31 cellular contexts compared by ENCODE assay signal in genomic region chr14:101289230-101289690, GRCh38.
"Had no signal": no experiment of that assay in that cellular context is flagged by ENCODE, and none has a peak within 500 bp of the region (broad histone marks: within the 10 kb centered on the region; RNA-seq: fewer than 3 reads in every experiment).

No MANE protein-coding gene starts in this region.

- H3K4me1 Mint-ChIP-seq: activated naive CD8-positive, alpha-beta T cell treated with anti-CD3 and anti-CD28 coated beads for 36 hours; immature natural killer cell; stimulated activated memory B cell treated with anti-CD40 and anti-IgM and Interleukin-4, amounts not matched to agents 10 μg/mL and 1 μg/mL and 100 μg/mL, for 72 hours had no signal

- H3K36me3 Mint-ChIP-seq: activated CD4-positive, alpha-beta memory T cell treated with anti-CD3 and anti-CD28 coated beads for 36 hours; activated naive CD8-positive, alpha-beta T cell treated with anti-CD3 and anti-CD28 coated beads for 36 hours; immature natural killer cell; natural killer cell treated with Interleukin-12 subunit alpha and Interleukin-12 subunit beta and Interleukin-15 and Interleukin-18, amount 100 ng/mL, for 72 hours; stimulated activated memory B cell treated with anti-CD40 and anti-IgM and Interleukin-4, amounts not matched to agents 10 μg/mL and 1 μg/mL and 100 μg/mL, for 72 hours; T-cell had no signal

- H3K4me1 ChIP-seq: adrenal gland, body of pancreas, lower lobe of right lung, psoas muscle, stomach, thyroid gland, upper lobe of right lung had no signal

- H3K27ac Mint-ChIP-seq: activated CD4-positive, alpha-beta memory T cell treated with anti-CD3 and anti-CD28 coated beads for 36 hours; activated naive CD4-positive, alpha-beta T cell treated with anti-CD3 and anti-CD28 coated beads for 36 hours; activated naive CD8-positive, alpha-beta T cell treated with anti-CD3 and anti-CD28 coated beads for 36 hours; activated T-helper 1 cell treated with anti-CD3 and anti-CD28 coated beads, Interleukin-12 subunit alpha, Interleukin-12 subunit beta, Interleukin-2, Interleukin-4 antibody, amounts not matched to agents 30 ng/mL and 10 ng/mL and 1 ng/mL, durations not matched to agents 14 hours and 24 hours and 36 hours; immature natural killer cell; natural killer cell treated with Interleukin-12 subunit alpha and Interleukin-12 subunit beta and Interleukin-15 and Interleukin-18, amount 100 ng/mL, for 72 hours; stimulated activated memory B cell treated with anti-CD40 and anti-IgM and Interleukin-4, amounts not matched to agents 10 μg/mL and 1 μg/mL and 100 μg/mL, for 72 hours; T-cell had no signal

- H3K4me3 ChIP-seq: adrenal gland, body of pancreas, dorsolateral prefrontal cortex, lower lobe of right lung, psoas muscle, smooth muscle cell, stomach, thyroid gland, upper lobe of right lung had no signal

- H3K9me3 ChIP-seq: adrenal gland, body of pancreas, lower lobe of right lung, neutrophil, psoas muscle, stomach, thyroid gland, upper lobe of right lung had no signal

- H3K9me3 Mint-ChIP-seq: activated CD4-positive, alpha-beta memory T cell treated with anti-CD3 and anti-CD28 coated beads for 36 hours; activated naive CD4-positive, alpha-beta T cell treated with anti-CD3 and anti-CD28 coated beads for 36 hours; activated naive CD8-positive, alpha-beta T cell treated with anti-CD3 and anti-CD28 coated beads for 36 hours; activated T-helper 1 cell treated with anti-CD3 and anti-CD28 coated beads, Interleukin-12 subunit alpha, Interleukin-12 subunit beta, Interleukin-2, Interleukin-4 antibody, amounts not matched to agents 30 ng/mL and 10 ng/mL and 1 ng/mL, durations not matched to agents 14 hours and 24 hours and 36 hours; natural killer cell treated with Interleukin-12 subunit alpha and Interleukin-12 subunit beta and Interleukin-15 and Interleukin-18, amount 100 ng/mL, for 72 hours; T-cell had no signal

- H3K4me3 Mint-ChIP-seq: activated CD4-positive, alpha-beta memory T cell treated with anti-CD3 and anti-CD28 coated beads for 36 hours; activated naive CD4-positive, alpha-beta T cell treated with anti-CD3 and anti-CD28 coated beads for 36 hours; activated naive CD8-positive, alpha-beta T cell treated with anti-CD3 and anti-CD28 coated beads for 36 hours; activated T-helper 1 cell treated with anti-CD3 and anti-CD28 coated beads, Interleukin-12 subunit alpha, Interleukin-12 subunit beta, Interleukin-2, Interleukin-4 antibody, amounts not matched to agents 30 ng/mL and 10 ng/mL and 1 ng/mL, durations not matched to agents 14 hours and 24 hours and 36 hours; immature natural killer cell; natural killer cell treated with Interleukin-12 subunit alpha and Interleukin-12 subunit beta and Interleukin-15 and Interleukin-18, amount 100 ng/mL, for 72 hours; stimulated activated memory B cell treated with anti-CD40 and anti-IgM and Interleukin-4, amounts not matched to agents 10 μg/mL and 1 μg/mL and 100 μg/mL, for 72 hours; T-cell had no signal

- DNase-seq: activated CD4-positive, alpha-beta memory T cell treated with anti-CD3 and anti-CD28 coated beads for 36 hours; activated CD4-positive, alpha-beta T cell treated with anti-CD3 and anti-CD28 coated beads for 4 hours; activated CD8-positive, alpha-beta memory T cell treated with anti-CD3 and anti-CD28 coated beads, Interleukin-2, amount 50 U/mL, for 4 hours; activated effector memory CD4-positive, alpha-beta T cell treated with anti-CD3 and anti-CD28 coated beads, Interleukin-2, amount 50 U/mL, for 16 hours; activated naive CD4-positive, alpha-beta T cell treated with anti-CD3 and anti-CD28 coated beads for 36 hours; activated naive CD8-positive, alpha-beta T cell treated with anti-CD3 and anti-CD28 coated beads for 36 hours; activated T-cell treated with anti-CD3 and anti-CD28 coated beads, Interleukin-2, amount 50 U/mL, for 1 hour; aorta; dorsolateral prefrontal cortex; effector memory CD4-positive, alpha-beta T cell; foreskin fibroblast; head of caudate nucleus; hypothalamus; immature natural killer cell; kidney; lower lobe of right lung; stimulated activated CD4-positive, alpha-beta T cell treated with anti-CD3 and anti-CD28 coated beads, Interleukin-1b, Interleukin-23, amount 100 ng/mL, for 48 hours; stimulated activated CD4-positive, alpha-beta T cell treated with anti-CD3 and anti-CD28 coated beads, Interleukin-4, amount 100 ng/mL, for 4 hours; stimulated activated CD8-positive, alpha-beta memory T cell treated with anti-CD3 and anti-CD28 coated beads, Interleukin-4, amount 100 ng/mL, for 48 hours; stomach; T-cell; thyroid gland; upper lobe of right lung had no signal

- H3K36me3 ChIP-seq: adrenal gland, lower lobe of right lung, neutrophil, stomach, thyroid gland, upper lobe of right lung had no signal

- H3K27me3 ChIP-seq: adrenal gland, body of pancreas, thyroid gland, upper lobe of right lung had no signal

- H3K27ac ChIP-seq: adrenal gland, body of pancreas, dorsolateral prefrontal cortex, lower lobe of right lung, neutrophil, psoas muscle, stomach, thyroid gland, upper lobe of right lung had no signal
